8 cellular contexts compared by ENCODE assay signal in the genomic region with DNA sequence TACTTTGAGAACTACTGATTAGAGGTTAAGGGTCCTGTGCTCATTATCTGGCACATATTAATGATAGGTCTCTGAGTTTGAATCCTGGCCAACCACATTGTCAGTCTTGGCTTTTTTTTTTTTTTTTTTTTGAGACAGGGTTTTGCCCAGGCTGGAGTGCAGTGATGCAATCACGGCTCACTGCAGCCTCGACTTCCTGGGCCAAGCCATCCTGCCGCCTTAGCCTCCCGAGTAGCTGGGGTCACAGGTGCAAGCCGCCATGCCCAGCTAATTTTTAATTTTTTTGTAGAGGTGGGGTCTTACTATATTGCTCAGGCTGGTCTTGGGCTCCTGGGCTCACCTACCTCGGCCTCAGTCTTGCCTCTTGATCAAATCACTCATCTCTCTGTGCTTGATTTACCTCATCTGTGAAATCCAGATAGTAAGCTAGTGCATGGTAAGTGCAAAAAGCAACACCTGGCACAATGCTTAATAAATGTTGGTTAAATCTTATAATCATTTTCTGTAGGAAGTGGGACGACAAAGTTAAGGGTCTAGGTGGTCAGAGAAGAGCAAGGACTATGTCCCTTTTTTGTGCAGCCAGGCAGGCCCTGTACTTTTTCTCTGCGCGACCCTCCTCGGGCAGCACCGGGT. TPM values are rescaled to one million over a fixed set of nuclear protein-coding genes. Genes with fewer than 3 reads are reported as not detected.
DNase-seq lines count a peak whose midpoint lies in the region; ATAC-seq and TF ChIP-seq lines count a peak whose summit lies in the region.

No MANE protein-coding gene starts in this region.

- peak overlapping the region; percentile 85 for H3K4me3 ChIP-seq in AG04450 (ENCODE audit: low read depth, low read length)
- peak overlapping the region; percentile 7 for H3K4me3 ChIP-seq in mucosa of stomach (ENCODE audit: low read length)

- ATAC-seq in GM18511 (IDR thresholded peaks at IDR 0.05; ENCODE audit: unreplicated experiment) (no peak), GM19463 (IDR thresholded peaks at IDR 0.05; ENCODE audit: unreplicated experiment) (no peak)

- H3K36me3 Mint-ChIP-seq in IgD-negative memory B cell = no peaks in the 10 kb centered on the region
- H3K36me3 Mint-ChIP-seq in MCF 10A (ENCODE audit: insufficient read depth, unreplicated experiment) = peaks cover 3% of the 10 kb centered on the region

- DNase-seq in AG04450 (ENCODE audit: low read depth, low spot score) = no peak
- DNase-seq in MCF 10A (ENCODE audit: unreplicated experiment) = peak; percentile 30
- DNase-seq in amniotic stem cell (lab: John Stamatoyannopoulos, UW) = no peak
- DNase-seq in NCI-H2029 treated with DMSO at 0.1 percent for 48 hours (lab: John Stamatoyannopoulos, UW) = no peak

- no peaks in the 10 kb centered on the region; the same call in 1 of the 2 replicates for H3K9me3 ChIP-seq in AG04450 (ENCODE audit: control insufficient read depth, insufficient read depth, low read length)
- no peaks in the 10 kb centered on the region for H3K9me3 ChIP-seq in mucosa of stomach (ENCODE audit: control insufficient read depth, low read length)

- BruUV-seq in MCF 10A (replicated peaks; lab: Mats Ljungman, UMichigan) = no TSS peak

- H3K27me3 Mint-ChIP-seq in IgD-negative memory B cell (no peaks in the 10 kb centered on the region), MCF 10A (ENCODE audit: insufficient read depth, unreplicated experiment) (no peaks in the 10 kb centered on the region)

- H3K27ac Mint-ChIP-seq in IgD-negative memory B cell (peak overlapping the region; percentile 93 to 97 (median 96)), MCF 10A (ENCODE audit: low read depth, unreplicated experiment) (peak overlapping the region; percentile 67)

- H3K4me1 ChIP-seq in mucosa of stomach (ENCODE audit: control insufficient read depth, insufficient read depth, low read length) = peaks cover 6% of the 10 kb centered on the region

- TF ChIP-seq CTCF in AG04450 (IDR thresholded peaks at IDR 0.05; ENCODE audit: low read depth, low read length) = no peak
- no peak for TF ChIP-seq CTCF in MCF 10A (IDR thresholded peaks at IDR 0.05; ENCODE audit: unreplicated experiment)

- intact Hi-C loops in MCF 10A (cut with micrococcal nuclease) = loop anchor here (1.0 to 5.0 kb wide), 5 partner anchors 53 to 503 kb away; partner anchors contain the start of genes MSL2 and STAG1

- H3K9me3 Mint-ChIP-seq in IgD-negative memory B cell (no peaks in the 10 kb centered on the region), MCF 10A (ENCODE audit: unreplicated experiment) (no peaks in the 10 kb centered on the region)

- H3K4me3 Mint-ChIP-seq in IgD-negative memory B cell (peak overlapping the region; percentile 91 to 96 (median 96)), MCF 10A (ENCODE audit: unreplicated experiment) (peak overlapping the region; percentile 81)

- POLR2A ChIA-PET in AG04450 (lab: Yijun Ruan, JAX) = no interaction called here
- POLR2A ChIA-PET in MCF 10A (lab: Yijun Ruan, JAX) = interaction anchor here (0.6 to 4.4 kb wide), 4 partner anchors 10 to 582 kb away, joined by 3 to 43 read pairs (median 6); partner anchors contain the start of genes MSL2 and STAG1

- peak overlapping the region; percentile 71 for H3K9ac ChIP-seq in mucosa of stomach (ENCODE audit: low read length)

- H3K27ac ChIP-seq in AG04450 (ENCODE audit: low read depth, low read length) = peak overlapping the region; percentile 93

- H3K36me3 ChIP-seq in mucosa of stomach (ENCODE audit: control insufficient read depth, insufficient read depth, low read length) = no peaks in the 10 kb centered on the region

- CTCF ChIA-PET in AG04450 (lab: Charles Lee) = interaction anchor here (0.6 to 1.5 kb wide), 2 partner anchors 37 to 764 kb away, joined by 3 to 4 read pairs; no protein-coding TSS in a partner anchor
- CTCF ChIA-PET in MCF 10A (lab: Yijun Ruan, JAX) = interaction anchor here (0.6 to 3.1 kb wide), 5 partner anchors 11 to 172 kb away, joined by 3 to 18 read pairs (median 3); no protein-coding TSS in a partner anchor

- H3K4me1 Mint-ChIP-seq in IgD-negative memory B cell = peaks cover 11 to 21% (median 14%) of the 10 kb centered on the region in 3 donors
- H3K4me1 Mint-ChIP-seq in MCF 10A (ENCODE audit: insufficient read depth, unreplicated experiment) = peaks cover 17% of the 10 kb centered on the region

- no peaks in the 10 kb centered on the region for H3K27me3 ChIP-seq in AG04450 (ENCODE audit: control insufficient read depth, insufficient read depth, low read length)
- H3K27me3 ChIP-seq in mucosa of stomach (ENCODE audit: control insufficient read depth, insufficient read depth, low read length) = no peaks in the 10 kb centered on the region

RNA-seq across cellular contexts. Expression of gene PCCB, which starts 0.4 kb away (rescaled TPM):
- polyA plus RNA-seq in AG04450 (2011; rRNA removed) (57.2 and 67.7 TPM in 2 replicates), IgD-negative memory B cell (40.3 TPM)
- 58.5 and 60.8 TPM in 2 replicates for polyA minus RNA-seq in AG04450 (2011; rRNA and poly(A)+ RNA removed)
- 51.7 and 54.0 TPM in 2 replicates for total RNA-seq in MCF 10A (2022)

RNA-seq across cellular contexts. Expression of gene MSL2, which starts 53.6 kb away (rescaled TPM):
- polyA plus RNA-seq in AG04450 (2011; rRNA removed) = 5.7 and 9.1 TPM in 2 replicates
- polyA minus RNA-seq in AG04450 (2011; rRNA and poly(A)+ RNA removed) = 9.8 and 13.5 TPM in 2 replicates
- polyA plus RNA-seq in IgD-negative memory B cell = 27.9 TPM
- 24.6 and 33.4 TPM in 2 replicates for total RNA-seq in MCF 10A (2022)
